In genomic region chr3:136194409-136195257, GRCh38 we compare ENCODE assay signal across 8 cellular contexts. TPM values are rescaled to one million over a fixed set of nuclear protein-coding genes. Genes with fewer than 3 reads are reported as not detected.
DNase-seq lines count a peak whose midpoint lies in the region; ATAC-seq and TF ChIP-seq lines count a peak whose summit lies in the region.

No MANE protein-coding gene starts in this region.

- ATAC-seq in T-helper 17 cell, result peak; percentile 44
- no peak for ATAC-seq in HG02981 (IDR thresholded peaks at IDR 0.05; ENCODE audit: unreplicated experiment)

- H3K27me3 Mint-ChIP-seq in T-helper 17 cell, result no peaks in the 10 kb centered on the region

- H3K4me3 ChIP-seq in astrocyte of the cerebellum (ENCODE audit: low read depth, low read length) (peak overlapping the region; percentile 63), iPS-20b (ENCODE audit: low read length) (peak overlapping the region; percentile 91)

- peak overlapping the region; percentile 98 for H3K4me3 Mint-ChIP-seq in T-helper 17 cell

- H3K4me1 ChIP-seq in iPS-20b (ENCODE audit: insufficient read depth, low read length), result peaks cover 19% of the 10 kb centered on the region; the same call in 1 of the 2 replicates

- H3K27ac Mint-ChIP-seq in T-helper 17 cell, result peak overlapping the region; percentile 99

- in situ Hi-C loops in astrocyte of the cerebellum (cut with HindIII; ENCODE audit: low sequenced_read_pairs), result loop anchor here (5.0 kb wide), 1 partner anchor 52 kb away; no protein-coding TSS in a partner anchor

- peak; percentile 26 for DNase-seq in NCI-H748 (lab: John Stamatoyannopoulos, UW; ENCODE audit: unreplicated experiment)
- no peak for DNase-seq in NCI-H748 treated with DMSO at 0.1 percent for 48 hours (lab: John Stamatoyannopoulos, UW)
- DNase-seq in T-helper 17 cell, result peak; percentile 45 to 71 (median 55)
- no peak for DNase-seq in astrocyte of the cerebellum (ENCODE audit: low read depth)
- peak; percentile 19 to 31 for DNase-seq in stimulated activated CD4-positive, alpha-beta T cell treated with anti-CD3 and anti-CD28 coated beads, Interleukin-1b, Interleukin-23, amount 100 ng/mL, for 1 hour (ENCODE audit: low read depth in 2 of 2)
- DNase-seq in GOT3 (lab: John Stamatoyannopoulos, UW), result no peak

- peak overlapping the region; percentile 98 for H3K27ac ChIP-seq in iPS-20b (ENCODE audit: low read length)

- TF ChIP-seq CTCF in astrocyte of the cerebellum (IDR thresholded peaks at IDR 0.05; ENCODE audit: low read depth, low read length, missing control alignments), result no peak

- H3K27me3 ChIP-seq in iPS-20b (ENCODE audit: insufficient read depth, low read length), result no peaks in the 10 kb centered on the region

- H3K9me3 ChIP-seq in T-helper 17 cell (ENCODE audit: control insufficient read depth, low read length, poor library complexity, severe bottlenecking), result no peaks in the 10 kb centered on the region
- H3K9me3 ChIP-seq in iPS-20b (ENCODE audit: insufficient read depth, low read depth, low read length), result no peaks in the 10 kb centered on the region

- H3K4me1 Mint-ChIP-seq in T-helper 17 cell, result peaks cover 44% of the 10 kb centered on the region

- 0 out of 2 replicates have a peak, but pooled peaks cover 3% of the 10 kb centered on the region for H3K36me3 ChIP-seq in iPS-20b (ENCODE audit: insufficient read depth, low read depth, low read length)

- H3K36me3 Mint-ChIP-seq in T-helper 17 cell (ENCODE audit: low read depth), result peaks cover 13% of the 10 kb centered on the region

- H3K9ac ChIP-seq in iPS-20b (ENCODE audit: low read depth, low read length), result peak overlapping the region; percentile 90

RNA-seq across cellular contexts. Expression of gene MSL2, which starts 1.5 kb away (rescaled TPM):
- 100 to 1,000 TPM in 1 of 2 donors, 10 to 100 TPM in 1; 95.6 to 135 TPM for total RNA-seq in T-helper 17 cell

RNA-seq across cellular contexts. Expression of gene PCCB, which starts 55.5 kb away (rescaled TPM):
- total RNA-seq in T-helper 17 cell, result 10 to 100 TPM; 13.0 to 13.3 TPM

Comparison
In these comparisons a context has a peak if more than half of its experiments do, and no peak if none do; other contexts are left out.
1. DNase-seq: peak in NCI-H748 (single experiment), T-helper 17 cell (3 of 3) and stimulated activated CD4-positive, alpha-beta T cell treated with anti-CD3 and anti-CD28 coated beads, Interleukin-1b, Interleukin-23, amount 100 ng/mL, for 1 hour (2 of 2); none in NCI-H748 treated with DMSO at 0.1 percent for 48 hours (single experiment), astrocyte of the cerebellum (single experiment) and GOT3 (single experiment).